Comparison of ENCODE assay signal across 17 cellular contexts in the genomic region with DNA sequence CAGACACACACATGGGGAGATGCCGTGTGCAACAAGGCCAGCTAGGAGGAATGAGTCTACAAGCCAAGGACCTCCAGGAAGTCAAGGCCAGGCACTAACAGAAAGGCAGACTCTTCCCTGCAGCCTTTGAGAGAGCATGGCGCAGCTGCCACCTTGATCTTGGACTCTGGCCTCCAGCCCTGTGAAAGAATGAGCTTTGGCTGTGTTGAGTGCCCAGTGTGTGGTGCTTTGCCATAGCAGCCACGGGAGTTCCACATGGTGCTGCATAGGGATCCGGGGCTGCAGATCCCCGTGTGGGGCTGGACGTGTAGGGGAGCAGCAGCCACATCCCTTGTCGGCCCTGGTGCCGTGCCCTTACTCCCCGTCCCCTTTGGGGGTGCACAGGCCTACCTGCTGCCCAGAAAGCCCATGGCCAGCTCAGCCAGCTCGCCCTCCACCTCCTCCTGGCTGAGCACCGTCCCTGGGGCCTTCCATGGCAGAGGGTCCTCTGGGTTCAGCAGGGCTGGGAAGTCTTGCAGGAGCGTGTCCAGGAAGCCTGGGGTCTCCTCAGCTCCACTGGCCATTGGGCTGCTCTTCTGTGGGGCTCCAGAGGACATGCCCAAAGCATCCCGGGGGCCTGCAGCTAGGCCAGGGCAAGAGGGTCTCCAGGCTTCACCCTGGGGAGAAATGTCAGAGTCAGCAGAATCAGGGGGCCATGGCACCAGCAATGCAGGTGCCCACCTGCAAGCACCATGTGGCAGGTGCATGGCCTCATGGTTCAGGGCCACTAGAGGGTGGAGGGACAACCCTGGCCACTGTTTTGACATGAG. TPM values are rescaled to one million over a fixed set of nuclear protein-coding genes. Genes with fewer than 3 reads are reported as not detected.
DNase-seq lines count a peak whose midpoint lies in the region; ATAC-seq, FAIRE-seq and TF ChIP-seq lines count a peak whose summit lies in the region.
"Had no signal": no experiment of that assay in that cellular context is flagged by ENCODE, and none has a peak within 500 bp of the region (broad histone marks: within the 10 kb centered on the region; RNA-seq: fewer than 3 reads in every experiment).

No MANE protein-coding gene starts in this region.

- no peaks in the 10 kb centered on the region for H4K20me1 ChIP-seq in endothelial cell of umbilical vein (replicated peaks; ENCODE audit: control insufficient read depth, extremely low read depth, insufficient read depth, low read length)

- H3K4me3 ChIP-seq in endothelial cell of umbilical vein (replicated peaks in 1 of 3; ENCODE audit: insufficient read depth in 1 of 3, low read depth in 1 of 3, low read length in 3 of 3) (no peak overlapping the region), gastrocnemius medialis (no peak overlapping the region)
- H3K4me3 ChIP-seq: cardiac muscle cell, transverse colon had no signal

- H3K4me2 ChIP-seq in endothelial cell of umbilical vein (ENCODE audit: insufficient read depth, low read length), result no peak overlapping the region

- TF ChIP-seq CTCF in endothelial cell of umbilical vein (IDR thresholded peaks at IDR 0.05; ENCODE audit: extremely low read depth in 1 of 2, insufficient read depth in 1 of 2, low read depth in 1 of 2, low read length in 2 of 2) (no peak), gastrocnemius medialis (IDR thresholded peaks at IDR 0.05 in 4 of 5, conservative IDR thresholded peaks at IDR 0.05 in 1 of 5) (no peak)

- ATAC-seq in stimulated activated naive CD8-positive, alpha-beta T cell treated with anti-CD3 and anti-CD28 coated beads, Interleukin-15, amount 100 ng/mL, for 72 hours, result no peak
- no peak for ATAC-seq in stimulated activated naive CD8-positive, alpha-beta T cell treated with anti-CD3 and anti-CD28 coated beads, Interleukin-15, Interleukin-2, amounts not matched to agents 100 U/mL and 50 U/mL, for 24 hours
- ATAC-seq in gastrocnemius medialis, result no peak
- no peak for ATAC-seq in HG03025 (IDR thresholded peaks at IDR 0.05; ENCODE audit: low FRiP score, unreplicated experiment)
- ATAC-seq: HCT116 had no signal

- H3K4me3 Mint-ChIP-seq in stimulated activated naive CD8-positive, alpha-beta T cell treated with anti-CD3 and anti-CD28 coated beads, Interleukin-15, amount 100 ng/mL, for 72 hours, result no peak overlapping the region
- H3K4me3 Mint-ChIP-seq: activated naive CD8-positive, alpha-beta T cell treated with anti-CD3 and anti-CD28 coated beads, Interleukin-2, amount 10 ng/mL, durations not matched to agents 7 days and 5 days had no signal

- intact Hi-C loops in endothelial cell of umbilical vein (cut with micrococcal nuclease) (no loop called here), gastrocnemius medialis (cut with DNase I; ENCODE audit: low total_unique reads) (no loop called here)

- H3K27me3 ChIP-seq in endothelial cell of umbilical vein (ENCODE audit: control insufficient read depth in 2 of 2, insufficient read depth in 2 of 2, low read length in 2 of 2) (no peaks in the 10 kb centered on the region), gastrocnemius medialis (no peaks in the 10 kb centered on the region)
- H3K27me3 ChIP-seq: cardiac muscle cell, transverse colon had no signal

- H3K36me3 ChIP-seq in endothelial cell of umbilical vein (ENCODE audit: control insufficient read depth in 2 of 2, extremely low read depth in 1 of 2, insufficient read depth in 2 of 2, low read length in 2 of 2) (peaks cover 14 to 27% of the 10 kb centered on the region in 2 experiments), gastrocnemius medialis (peaks cover 0 to 12% of the 10 kb centered on the region in 2 donors)
- H3K36me3 ChIP-seq: transverse colon had no signal

- in situ Hi-C loops in gastrocnemius medialis (cut with MboI; ENCODE audit: low sequenced_read_pairs in 4 of 4), result loop anchor here in 2 of 4 donors (10.0 kb wide), 1 partner anchor 231 kb away; no protein-coding TSS in a partner anchor

- no TSS peak for BruUV-seq in endothelial cell of umbilical vein (replicated peaks; lab: Mats Ljungman, UMichigan)

- peaks cover 71% of the 10 kb centered on the region for H3K79me2 ChIP-seq in endothelial cell of umbilical vein (ENCODE audit: control insufficient read depth, insufficient read depth, low read length)

- H3K9me3 ChIP-seq in endothelial cell of umbilical vein (replicated peaks; ENCODE audit: control insufficient read depth, insufficient read depth, low read length) (no peaks in the 10 kb centered on the region), gastrocnemius medialis (no peaks in the 10 kb centered on the region)
- H3K9me3 ChIP-seq: transverse colon had no signal

- peaks cover 57% of the 10 kb centered on the region for H3K4me1 Mint-ChIP-seq in stimulated activated naive CD8-positive, alpha-beta T cell treated with anti-CD3 and anti-CD28 coated beads, Interleukin-15, amount 100 ng/mL, for 72 hours

- no peak for TF ChIP-seq POLR2A in endothelial cell of umbilical vein (IDR thresholded peaks at IDR 0.05; ENCODE audit: low read depth, low read length)
- TF ChIP-seq POLR2A in gastrocnemius medialis (IDR thresholded peaks at IDR 0.05), result no peak

- H3K27me3 Mint-ChIP-seq in stimulated activated naive CD8-positive, alpha-beta T cell treated with anti-CD3 and anti-CD28 coated beads, Interleukin-15, amount 100 ng/mL, for 72 hours, result no peaks in the 10 kb centered on the region
- H3K27me3 Mint-ChIP-seq: activated naive CD8-positive, alpha-beta T cell treated with anti-CD3 and anti-CD28 coated beads, Interleukin-2, amount 10 ng/mL, durations not matched to agents 7 days and 5 days had no signal

- POLR2A ChIA-PET in endothelial cell of umbilical vein (lab: Charles Lee), result no interaction called here

- no peak for DNase-seq in stimulated activated naive CD8-positive, alpha-beta T cell treated with anti-CD3 and anti-CD28 coated beads, Interleukin-15, amount 100 ng/mL, for 72 hours
- DNase-seq in stimulated activated naive CD8-positive, alpha-beta T cell treated with anti-CD3 and anti-CD28 coated beads, Interleukin-15, Interleukin-2, amounts not matched to agents 100 U/mL and 50 U/mL, for 24 hours, result no peak
- DNase-seq in endothelial cell of umbilical vein (ENCODE audit: low read depth, low spot score) (no peak), gastrocnemius medialis (no peak), superior temporal gyrus (ENCODE audit: extremely low spot score) (no peak), NCI-H774 (lab: John Stamatoyannopoulos, UW) (no peak), dermis blood vessel endothelial cell (no peak)
- DNase-seq: activated naive CD8-positive, alpha-beta T cell treated with anti-CD3 and anti-CD28 coated beads, Interleukin-2, amount 10 ng/mL, durations not matched to agents 7 days and 5 days; effector CD8-positive, alpha-beta T cell; hypothalamus; kidney glomerular epithelial cell; NCI-H1694 treated with DMSO at 0.1 percent for 48 hours; NCI-H446 treated with DMSO at 0.1 percent for 48 hours; transverse colon had no signal

- H3K9me3 Mint-ChIP-seq in stimulated activated naive CD8-positive, alpha-beta T cell treated with anti-CD3 and anti-CD28 coated beads, Interleukin-15, amount 100 ng/mL, for 72 hours, result no peaks in the 10 kb centered on the region
- H3K9me3 Mint-ChIP-seq: activated naive CD8-positive, alpha-beta T cell treated with anti-CD3 and anti-CD28 coated beads, Interleukin-2, amount 10 ng/mL, durations not matched to agents 7 days and 5 days had no signal

- dilution Hi-C loops in endothelial cell of umbilical vein (cut with MboI; ENCODE audit: extremely low pct_ligation_motif_present, low sequenced_read_pairs), result loop anchor here (25.0 kb wide), 2 partner anchors 133 to 233 kb away; no protein-coding TSS in a partner anchor

- H3K4me1 ChIP-seq in endothelial cell of umbilical vein (ENCODE audit: control insufficient read depth, extremely low read depth, insufficient read depth, low read length), result peaks cover 88% of the 10 kb centered on the region
- peaks cover 66 to 85% of the 10 kb centered on the region in 2 donors for H3K4me1 ChIP-seq in gastrocnemius medialis

- peak; percentile 64 for FAIRE-seq in endothelial cell of umbilical vein (lab: Jason Lieb, UNC)

- no peaks in the 10 kb centered on the region for H3K9me1 ChIP-seq in endothelial cell of umbilical vein (replicated peaks; ENCODE audit: control insufficient read depth, extremely low read depth, insufficient read depth, low read length)

- no peak overlapping the region for H2AFZ ChIP-seq in endothelial cell of umbilical vein (ENCODE audit: low read depth, low read length)

- no peak overlapping the region for H3K9ac ChIP-seq in endothelial cell of umbilical vein (replicated peaks; ENCODE audit: extremely low read depth, insufficient read depth, low read length)

- H3K27ac ChIP-seq in endothelial cell of umbilical vein (ENCODE audit: insufficient read depth, low read depth, low read length) (peak overlapping the region; percentile 86), gastrocnemius medialis (peak overlapping the region; percentile 13 to 90 (median 84))
- H3K27ac ChIP-seq: cardiac muscle cell had no signal

- peak overlapping the region; percentile 68 to 77 for H3K27ac Mint-ChIP-seq in stimulated activated naive CD8-positive, alpha-beta T cell treated with anti-CD3 and anti-CD28 coated beads, Interleukin-15, amount 100 ng/mL, for 72 hours
- H3K27ac Mint-ChIP-seq: activated naive CD8-positive, alpha-beta T cell treated with anti-CD3 and anti-CD28 coated beads, Interleukin-2, amount 10 ng/mL, durations not matched to agents 7 days and 5 days had no signal

- CTCF ChIA-PET in endothelial cell of umbilical vein (lab: Charles Lee), result no interaction called here

RNA-seq across cellular contexts. Expression of gene PPM1F, which starts 7.0 kb away (rescaled TPM):
- 171 and 178 TPM in 2 replicates for total RNA-seq in endothelial cell of umbilical vein
- 107 and 110 TPM in 2 replicates for polyA plus RNA-seq in endothelial cell of umbilical vein
- polyA plus RNA-seq in endothelial cell of umbilical vein (2011; cell fraction: cytosol; rRNA removed), result 74.3 and 89.5 TPM in 2 replicates
- 164 and 168 TPM in 2 replicates for polyA plus RNA-seq in endothelial cell of umbilical vein (2011; cell fraction: nucleus; rRNA removed)
- polyA plus RNA-seq in endothelial cell of umbilical vein (2012), result 64.8 and 74.8 TPM in 2 replicates
- polyA minus RNA-seq in endothelial cell of umbilical vein, result 76.9 and 83.9 TPM in 2 replicates
- 6.8 TPM for polyA minus RNA-seq in endothelial cell of umbilical vein (2011; cell fraction: cytosol; rRNA and poly(A)+ RNA removed)
- 36.8 and 45.7 TPM in 2 replicates for polyA minus RNA-seq in endothelial cell of umbilical vein (2011; cell fraction: nucleus; rRNA and poly(A)+ RNA removed)
- total RNA-seq in gastrocnemius medialis, result 10 to 100 TPM; 10.2 to 13.8 (median 11.0) TPM
- 195 and 382 TPM in 2 replicates for total RNA-seq in dermis blood vessel endothelial cell

RNA-seq across cellular contexts. Expression of gene TOP3B, which starts 36.9 kb away (rescaled TPM):
- total RNA-seq in endothelial cell of umbilical vein, result 49.9 and 56.5 TPM in 2 replicates
- polyA plus RNA-seq in endothelial cell of umbilical vein, result 25.2 and 28.3 TPM in 2 replicates
- polyA plus RNA-seq in endothelial cell of umbilical vein (2011; cell fraction: cytosol; rRNA removed), result 11.4 and 15.4 TPM in 2 replicates
- 128 and 139 TPM in 2 replicates for polyA plus RNA-seq in endothelial cell of umbilical vein (2011; cell fraction: nucleus; rRNA removed)
- polyA plus RNA-seq in endothelial cell of umbilical vein (2012), result 20.7 and 28.7 TPM in 2 replicates
- polyA minus RNA-seq in endothelial cell of umbilical vein, result 41.8 and 43.6 TPM in 2 replicates
- polyA minus RNA-seq in endothelial cell of umbilical vein (2011; cell fraction: cytosol; rRNA and poly(A)+ RNA removed), result 12.7 TPM
- polyA minus RNA-seq in endothelial cell of umbilical vein (2011; cell fraction: nucleus; rRNA and poly(A)+ RNA removed), result 54.6 and 65.8 TPM in 2 replicates
- 10 to 100 TPM in 3 of 4 donors, 1 to 10 TPM in 1; 8.2 to 15.7 (median 14.2) TPM for total RNA-seq in gastrocnemius medialis
- total RNA-seq in dermis blood vessel endothelial cell, result 24.4 and 29.6 TPM in 2 replicates

Comparison
In these comparisons a context has a peak if more than half of its experiments do, and no peak if none do; other contexts are left out.
1. RNA of gene PPM1F, which starts 7.0 kb away (total RNA-seq): 195 to 382 TPM in dermis blood vessel endothelial cell and 171 to 178 TPM in endothelial cell of umbilical vein; 10.2 to 13.8 TPM in gastrocnemius medialis; every median in the first group is over 10 times any median in the second.